In genomic region chr15:56365075-56365711, GRCh38 we compare ENCODE assay signal across 8 cellular contexts.
DNase-seq lines count a peak whose midpoint lies in the region; ATAC-seq lines count a peak whose summit lies in the region.

TSS of gene TEX9 (plus strand) at chr15:56365426. CDS start at chr15:56365451, 25 bp downstream.

- H4K20me1 ChIP-seq in BLaER1 treated with 17β-estradiol and CSF1 and Interleukin-3, amounts not matched to agents 10 nM and 100 nM, result no peaks in the 10 kb centered on the region

- peak within 1 kb of the TSS; percentile 25 to 64 (median 48) for H3K4me3 ChIP-seq in BLaER1 treated with 17β-estradiol and CSF1 and Interleukin-3, amounts not matched to agents 10 nM and 100 nM

- no peaks in the 10 kb centered on the region for H3K36me3 ChIP-seq in BLaER1 treated with 17β-estradiol and CSF1 and Interleukin-3, amounts not matched to agents 10 nM and 100 nM

- ATAC-seq in HG03442 (IDR thresholded peaks at IDR 0.05; ENCODE audit: unreplicated experiment), result peak; percentile 89

- H3K4me1 ChIP-seq in BLaER1 treated with 17β-estradiol and CSF1 and Interleukin-3, amounts not matched to agents 10 nM and 100 nM, result no peaks in the 10 kb centered on the region

- DNase-seq in GM19240 (ENCODE audit: insufficient read length, low spot score) (peak; percentile 50), NCI-H526 (lab: John Stamatoyannopoulos, UW) (peak; percentile 61 to 93), medulla oblongata (ENCODE audit: extremely low spot score) (peak; percentile 85)
- DNase-seq in activated CD4-positive, alpha-beta T cell treated with anti-CD3 and anti-CD28 coated beads, Interleukin-2, amount 50 U/mL, for 48 hours, result peak; percentile 79 to 83
- peak; percentile 41 for DNase-seq in effector CD8-positive, alpha-beta T cell (lab: John Stamatoyannopoulos, UW)
- peak; percentile 62 to 73 (median 68) for DNase-seq in stimulated activated CD4-positive, alpha-beta T cell treated with anti-CD3 and anti-CD28 coated beads, TNF-alpha, amount 100 ng/mL, for 48 hours (ENCODE audit: low read depth in 3 of 3)

- H3K9ac ChIP-seq in BLaER1 treated with 17β-estradiol and CSF1 and Interleukin-3, amounts not matched to agents 10 nM and 100 nM, result peak within 1 kb of the TSS in 1 of 11 experiments; percentile 23; a peak in 1 of 22 replicates

- peaks cover 21 to 31% (median 26%) of the 10 kb centered on the region in 11 experiments for H3K27me3 ChIP-seq in BLaER1 treated with 17β-estradiol and CSF1 and Interleukin-3, amounts not matched to agents 10 nM and 100 nM

- peak within 1 kb of the TSS; percentile 3 to 56 (median 41); a peak in 19 of 22 replicates for H3K4me2 ChIP-seq in BLaER1 treated with 17β-estradiol and CSF1 and Interleukin-3, amounts not matched to agents 10 nM and 100 nM

- no peak within 1 kb of the TSS for H3K27ac ChIP-seq in BLaER1 treated with 17β-estradiol and CSF1 and Interleukin-3, amounts not matched to agents 10 nM and 100 nM

- H3K9me3 ChIP-seq in BLaER1 treated with 17β-estradiol and CSF1 and Interleukin-3, amounts not matched to agents 10 nM and 100 nM (replicated peaks in 1 of 11), result peaks cover 13 to 39% (median 30%) of the 10 kb centered on the region in 11 experiments
